8 cellular contexts compared by ENCODE assay signal in genomic region chr18:811192-812122, GRCh38. TPM values are rescaled to one million over a fixed set of nuclear protein-coding genes. Genes with fewer than 3 reads are reported as not detected.
A peak's percentile ranks its signal among the peaks of the same experiment; 100 is the strongest.
DNase-seq lines count a peak whose midpoint lies in the region; ATAC-seq, FAIRE-seq and TF ChIP-seq lines count a peak whose summit lies in the region.

No MANE protein-coding gene starts in this region.

- TF ChIP-seq POLR2A in H54 (IDR thresholded peaks at IDR 0.05; ENCODE audit: low read depth, low read length) (no peak), GM12878 (IDR thresholded peaks at IDR 0.05; ENCODE audit: low read depth, low read length) (no peak), spleen (IDR thresholded peaks at IDR 0.05) (no peak)

- H3F3A ChIP-seq in Loucy (ENCODE audit: low read depth): peaks cover 8% of the 10 kb centered on the region

- H3K27ac ChIP-seq in GM12878 (ENCODE audit: control insufficient read depth, insufficient read depth) (peak overlapping the region; percentile 81), spleen (peak overlapping the region; percentile 93 to 98 (median 96))

- SMC1A ChIA-PET in GM12878 (lab: Charles Lee; ENCODE audit: uncharacterized antibody, unreplicated experiment): interaction anchor here (0.6 to 5.1 kb wide), 8 partner anchors 12 to 153 kb away, joined by 3 to 38 read pairs (median 4); no protein-coding TSS in a partner anchor

- POLR2A ChIA-PET in GM12878 (lab: Charles Lee): interaction anchor here (0.6 to 1.0 kb wide), 3 partner anchors 13 to 153 kb away, joined by 3 to 4 read pairs (median 3); no protein-coding TSS in a partner anchor

- H3K9me2 ChIP-seq in Loucy (replicated peaks; ENCODE audit: low read depth, low read length): no peaks in the 10 kb centered on the region

- H2AFZ ChIP-seq in Loucy (ENCODE audit: low read length) (peak overlapping the region; percentile 71), GM12878 (ENCODE audit: control insufficient read depth, low read depth, low read length) (peak overlapping the region; percentile 21)

- intact Hi-C loops in GM12878 (cut with micrococcal nuclease; ENCODE audit: unreplicated experiment) (loop anchor here (5.0 kb wide), 2 partner anchors 69 to 154 kb away; partner anchors contain the start of gene TYMS), spleen (cut with DNase I; ENCODE audit: low total_unique reads) (no loop called here)

- H4K20me1 ChIP-seq in Loucy (ENCODE audit: insufficient read depth, low read length, poor library complexity, severe bottlenecking) (peaks cover 37% of the 10 kb centered on the region), GM12878 (ENCODE audit: control insufficient read depth, insufficient read depth) (no peaks in the 10 kb centered on the region)

- no peak for TF ChIP-seq EP300 in GM12878 (IDR thresholded peaks at IDR 0.05; ENCODE audit: borderline replicate concordance in 1 of 2, control insufficient read depth in 1 of 2, low read depth in 2 of 2, low read length in 2 of 2)

- TF ChIP-seq CTCF in Loucy (conservative IDR thresholded peaks at IDR 0.05; ENCODE audit: low read length) (no peak), GM12878 (IDR thresholded peaks at IDR 0.05 in 2 of 3, conservative IDR thresholded peaks at IDR 0.05 in 1 of 3; ENCODE audit: control insufficient read depth in 2 of 3, extremely low read depth in 1 of 3, insufficient read depth in 1 of 3, low read depth in 3 of 3, low read length in 3 of 3) (no peak), spleen (IDR thresholded peaks at IDR 0.05 in 8 of 11, conservative IDR thresholded peaks at IDR 0.05 in 3 of 11) (no peak)

- H3K4me1 ChIP-seq in Loucy (ENCODE audit: insufficient read depth, low read length, poor library complexity, severe bottlenecking) (peaks cover 50% of the 10 kb centered on the region), GM12878 (ENCODE audit: control insufficient read depth, insufficient read depth, low read length) (peaks cover 4% of the 10 kb centered on the region; the same call in 1 of the 2 replicates), spleen (peaks cover 20 to 85% (median 46%) of the 10 kb centered on the region in 6 donors)

- in situ Hi-C loops in GM12878 (cut with MboI): loop anchor here (5.0 kb wide), 1 partner anchor 154 kb away; the partner anchor contains the start of gene TYMS

- H3K36me3 ChIP-seq in Loucy (ENCODE audit: insufficient read depth, low read length) (no peaks in the 10 kb centered on the region), GM12878 (ENCODE audit: control insufficient read depth in 2 of 2, insufficient read depth in 2 of 2, low read length in 1 of 2) (no peaks in the 10 kb centered on the region; a peak in 1 of 4 replicates), spleen (no peaks in the 10 kb centered on the region)

- CTCF ChIA-PET in GM12878 (lab: Yijun Ruan, JAX): interaction anchor here (1.7 to 3.0 kb wide), 2 partner anchors 11 to 69 kb away, joined by 6 to 7 read pairs; no protein-coding TSS in a partner anchor

- H3K9ac ChIP-seq in Loucy (ENCODE audit: low read depth, low read length, poor library complexity, severe bottlenecking): peak overlapping the region; percentile 86
- peak overlapping the region; percentile 87 for H3K9ac ChIP-seq in GM12878 (ENCODE audit: control insufficient read depth, insufficient read depth, low read length)

- DNase-seq in NCI-H1417 (lab: John Stamatoyannopoulos, UW) (peak; percentile 10 to 86 (median 76)), NCI-H1417 treated with DMSO at 0.1 percent for 48 hours (lab: John Stamatoyannopoulos, UW) (no peak), H54 (ENCODE audit: insufficient read length, low spot score) (peak; percentile 15), GM12878 (ENCODE audit: low read depth, low spot score) (no peak), iris pigment epithelial cell (ENCODE audit: low read depth) (peak; percentile 35), spleen (peak; percentile 89), NK-92 (lab: John Stamatoyannopoulos, UW; ENCODE audit: unreplicated experiment) (no peak)

- RAD21 ChIA-PET in GM12878 (lab: Charles Lee; ENCODE audit: unreplicated experiment): interaction anchor here (0.9 to 2.3 kb wide), 4 partner anchors 11 to 42 kb away, joined by 3 to 10 read pairs (median 7); no protein-coding TSS in a partner anchor

- H3K4me3 ChIP-seq in Loucy (ENCODE audit: low read length, poor library complexity, severe bottlenecking) (peak overlapping the region; percentile 96), GM12878 (peak overlapping the region; percentile 82), spleen (peak overlapping the region; percentile 53 to 81 (median 62))

- H3K27me3 ChIP-seq in Loucy (ENCODE audit: insufficient read depth, low read length, poor library complexity, severe bottlenecking) (no peaks in the 10 kb centered on the region), GM12878 (replicated peaks in 1 of 2; ENCODE audit: control insufficient read depth in 2 of 2, insufficient read depth in 2 of 2, low read length in 1 of 2) (no peaks in the 10 kb centered on the region), spleen (replicated peaks in 1 of 7) (peaks cover 0 to 88% (median 16%) of the 10 kb centered on the region in 7 donors)

- H3K79me2 ChIP-seq in Loucy (ENCODE audit: insufficient read depth, low read length) (peaks cover 42% of the 10 kb centered on the region), GM12878 (ENCODE audit: control insufficient read depth, insufficient read depth, low read length) (peaks cover 48% of the 10 kb centered on the region)

- FAIRE-seq in H54 (lab: Jason Lieb, UNC): peak; percentile 64
- no peak for FAIRE-seq in GM12878 (lab: Jason Lieb, UNC)

- ATAC-seq in GM12878: peak; percentile 48

- H3K9me3 ChIP-seq in Loucy (ENCODE audit: insufficient read depth, low read depth, low read length): no peaks in the 10 kb centered on the region
- H3K9me3 ChIP-seq in GM12878 (replicated peaks; ENCODE audit: control insufficient read depth, insufficient read depth, low read length): no peaks in the 10 kb centered on the region
- peaks cover 0 to 10% (median 0%) of the 10 kb centered on the region in 8 donors for H3K9me3 ChIP-seq in spleen

- WGBS in GM12878 (ENCODE audit: insufficient coverage, insufficient replicate concordance, low lambda C conversion rate, missing lambda C conversion rate): under 1% methylated on average over 43 of the region's 58 CpGs
- WGBS in spleen, 5 donors: 0 to 2% (median 1%) methylated on average over 29 to 58 of the region's 58 CpGs

- TF ChIP-seq RAD21 in GM12878 (IDR thresholded peaks at IDR 0.05; ENCODE audit: insufficient read depth, low read depth, low read length): no peak

- H3K4me2 ChIP-seq in Loucy (ENCODE audit: low read depth, low read length, poor library complexity, severe bottlenecking) (peak overlapping the region; percentile 87), GM12878 (ENCODE audit: control insufficient read depth, insufficient read depth) (peak overlapping the region; percentile 61)

- BruUV-seq in GM12878 (replicated peaks; lab: Mats Ljungman, UMichigan): TSS peak; percentile 55

TF ChIP-seq in GM12878, 131 proteins besides CTCF, POLR2A, EP300 and RAD21 (continues in another document):
- TF ChIP-seq POLR2AphosphoS2 (IDR thresholded peaks at IDR 0.05; ENCODE audit: low read depth, low read length) (0 out of 2 replicates have a peak, but pooled peaks have one; percentile 8), FOS (IDR thresholded peaks at IDR 0.05; ENCODE audit: borderline replicate concordance, extremely low read depth, insufficient read length) (no peak), MLLT1 (IDR thresholded peaks at IDR 0.05) (peak; percentile 42), LARP7 (IDR thresholded peaks at IDR 0.05) (no peak), NBN (IDR thresholded peaks at IDR 0.05) (0 out of 2 replicates have a peak, but pooled peaks have one; percentile 44)

RNA-seq across cellular contexts. Expression of gene YES1, which starts 0.6 kb away (rescaled TPM):
- total RNA-seq in GM12878 (2013; cell fraction: nucleolus; rRNA removed): 59.8 and 65.0 TPM in 2 replicates
- total RNA-seq in GM12878 (2014; rRNA removed) (5.8 and 7.4 TPM in 2 replicates), GM12878 (2014; rRNA removed; fragmentation: Illumina TruSeq; extraction: Trizol) (7.9 and 8.1 TPM in 2 replicates), GM12878 (2021) (5.6 and 6.5 TPM in 2 replicates), spleen (100 to 1,000 TPM in 2 of 7 donors, 10 to 100 TPM in 5; 52.1 to 128 (median 97.1) TPM)
- polyA plus RNA-seq in GM12878 (2011; ENCODE audit: low read depth): 1.3 TPM
- polyA plus RNA-seq in GM12878 (2011; rRNA removed) (6.7 and 11.3 TPM in 2 replicates), GM12878 (2014; fragmentation: Illumina TruSeq; extraction: Trizol) (5.7 and 6.5 TPM in 2 replicates), GM12878 (2014; fragmentation: Nextera tagmentation; extraction: Ambion mirVana) (1 to 10 TPM; 2.5 to 3.7 TPM), GM12878 (2014; rRNA removed) (3.6 and 6.8 TPM in 2 replicates), GM12878 (2016; fragmentation: Nextera tagmentation; extraction: Ambion mirVana) (1 to 10 TPM; 2.3 to 3.0 TPM), spleen (10 to 100 TPM in 1 of 3 donors, 1 to 10 TPM in 2; 8.4 to 24.2 (median 9.3) TPM)
- polyA plus RNA-seq in GM12878 (2011; cell fraction: cytosol; rRNA removed): 5.8 and 6.3 TPM in 2 replicates
- polyA plus RNA-seq in GM12878 (2011; cell fraction: nucleus; rRNA removed): 4.2 and 7.6 TPM in 2 replicates
- 2.6 and 2.8 TPM in 2 replicates for polyA plus RNA-seq in GM12878 (2012)
- 6.5 and 22.9 TPM in 2 replicates for polyA minus RNA-seq in GM12878 (2011; rRNA and poly(A)+ RNA removed)
- 5.1 and 8.5 TPM in 2 replicates for polyA minus RNA-seq in GM12878 (2011; cell fraction: cytosol; rRNA and poly(A)+ RNA removed)
- polyA minus RNA-seq in GM12878 (2011; cell fraction: nucleus; rRNA and poly(A)+ RNA removed): 4.4 and 5.5 TPM in 2 replicates

Comparison
In these comparisons a context has a peak if more than half of its experiments do, and no peak if none do; other contexts are left out.
1. DNase-seq: peak in NCI-H1417 (3 of 3), H54 (single experiment), iris pigment epithelial cell (single experiment) and spleen (single experiment); none in NCI-H1417 treated with DMSO at 0.1 percent for 48 hours (single experiment), GM12878 (single experiment) and NK-92 (single experiment).
2. Peak in every context shown above with its lines, with median percentiles within 50 percentile points of each other: H3K4me3 ChIP-seq.